Comparison of ENCODE assay signal across 20 cellular contexts in genomic region chr5:52956915-52957747, GRCh38. TPM values are rescaled to one million over a fixed set of nuclear protein-coding genes. Genes with fewer than 3 reads are reported as not detected.
DNase-seq lines count a peak whose midpoint lies in the region; ATAC-seq lines count a peak whose summit lies in the region.
"Had no signal": no experiment of that assay in that cellular context is flagged by ENCODE, and none has a peak within 500 bp of the region (broad histone marks: within the 10 kb centered on the region; RNA-seq: fewer than 3 reads in every experiment).

No MANE protein-coding gene starts in this region.

- H2AFZ ChIP-seq in trophoblast cell (ENCODE audit: insufficient read depth, low read length, poor library complexity): no peak overlapping the region

- H3K4me2 ChIP-seq in trophoblast cell (ENCODE audit: low read length): no peak overlapping the region

- no peak overlapping the region for H3K4me3 ChIP-seq in trophoblast cell (ENCODE audit: low read depth, low read length)
- H3K4me3 ChIP-seq: ovary, upper lobe of right lung had no signal

- H2BK120ac ChIP-seq in trophoblast cell (ENCODE audit: insufficient read depth, low read length, poor library complexity): no peak overlapping the region

- H3K27me3 ChIP-seq in trophoblast cell (ENCODE audit: insufficient read depth, low read length): no peaks in the 10 kb centered on the region
- H3K27me3 ChIP-seq: ovary, upper lobe of right lung had no signal

- H4K91ac ChIP-seq in trophoblast cell (ENCODE audit: low read depth, low read length): no peak overlapping the region

- no peak overlapping the region for H3K23ac ChIP-seq in trophoblast cell (ENCODE audit: low read length)

- no peak overlapping the region for H4K8ac ChIP-seq in trophoblast cell (ENCODE audit: low read depth, low read length)

- no peaks in the 10 kb centered on the region for H3K9me3 ChIP-seq in trophoblast cell (ENCODE audit: insufficient read depth, low read depth, low read length)
- H3K9me3 ChIP-seq: ovary, upper lobe of right lung had no signal

- ATAC-seq in GM18861 (IDR thresholded peaks at IDR 0.05; ENCODE audit: unreplicated experiment): peak; percentile 98
- ATAC-seq in GM21619 (IDR thresholded peaks at IDR 0.05; ENCODE audit: unreplicated experiment): peak; percentile 87
- ATAC-seq in HG03460 (IDR thresholded peaks at IDR 0.05; ENCODE audit: unreplicated experiment): peak; percentile 87
- peak; percentile 64 for ATAC-seq in left colon
- no peak for ATAC-seq in HG03442 (IDR thresholded peaks at IDR 0.05; ENCODE audit: unreplicated experiment)
- no peak for ATAC-seq in HG03280 (IDR thresholded peaks at IDR 0.05; ENCODE audit: unreplicated experiment)
- ATAC-seq: activated CD8-positive, alpha-beta memory T cell treated with anti-CD3 and anti-CD28 coated beads, Interleukin-2, amount 10 ng/mL, durations not matched to agents 7 days and 5 days; stimulated activated naive B cell treated with anti-CD40 and anti-IgM and Interleukin-4, amounts not matched to agents 10 μg/mL and 1 μg/mL and 100 μg/mL, for 72 hours; upper lobe of right lung had no signal

- no peak overlapping the region for H4K12ac ChIP-seq in trophoblast cell (ENCODE audit: low read depth, low read length)

- intact Hi-C loops in left colon (cut with DNase I, micrococcal nuclease): no loop called here

- no peak overlapping the region for H3K9ac ChIP-seq in trophoblast cell (ENCODE audit: low read length)

- no peak overlapping the region for H2BK5ac ChIP-seq in trophoblast cell (ENCODE audit: low read depth, low read length, poor library complexity)

- no peaks in the 10 kb centered on the region for H3K79me1 ChIP-seq in trophoblast cell (ENCODE audit: low read length)

- H2AK5ac ChIP-seq in trophoblast cell (ENCODE audit: low read length): no peak overlapping the region

- no peaks in the 10 kb centered on the region for H3K36me3 ChIP-seq in trophoblast cell (ENCODE audit: control insufficient read depth in 1 of 2, insufficient read depth in 2 of 2, low read length in 2 of 2)
- H3K36me3 ChIP-seq: ovary, WERI-Rb-1 had no signal

- H2BK12ac ChIP-seq in trophoblast cell (ENCODE audit: low read length): no peak overlapping the region

- no CpG with 5 or more reads among the region's 6 CpGs for WGBS in trophoblast cell (ENCODE audit: extremely low coverage, insufficient coverage, insufficient read length)

- no peaks in the 10 kb centered on the region for H3K4me1 ChIP-seq in trophoblast cell (ENCODE audit: control insufficient read depth in 1 of 2, insufficient read depth in 2 of 2, low read length in 2 of 2)
- H3K4me1 ChIP-seq: upper lobe of right lung had no signal

- no peak for DNase-seq in left colon
- DNase-seq in trophoblast cell: no peak
- DNase-seq in stimulated activated naive CD4-positive, alpha-beta T cell (lab: John Stamatoyannopoulos, UW): no peak
- DNase-seq: activated CD8-positive, alpha-beta memory T cell treated with anti-CD3 and anti-CD28 coated beads, Interleukin-2, amount 10 ng/mL, durations not matched to agents 7 days and 5 days; activated gamma-delta T cell treated with Interleukin-2 at 50 U/mL for 16 hours; cortex of kidney; NCI-H1694 treated with DMSO at 0.1 percent for 48 hours; NCI-H82; ovary; RPMI8226; stimulated activated naive B cell treated with anti-CD40 and anti-IgM and Interleukin-4, amounts not matched to agents 10 μg/mL and 1 μg/mL and 100 μg/mL, for 72 hours; T-helper 1 cell; upper lobe of right lung; WERI-Rb-1 had no signal

- no peak overlapping the region for H3K27ac ChIP-seq in trophoblast cell (ENCODE audit: low read depth, low read length)
- H3K27ac ChIP-seq: epithelial cell of prostate, ovary, upper lobe of right lung, WERI-Rb-1 had no signal

- H3K79me2 ChIP-seq in trophoblast cell (ENCODE audit: control insufficient read depth, insufficient read depth, low read length, poor library complexity): no peaks in the 10 kb centered on the region

- no peak overlapping the region for H3K4ac ChIP-seq in trophoblast cell (ENCODE audit: low read depth, low read length)

- no peak overlapping the region for H3K14ac ChIP-seq in trophoblast cell (ENCODE audit: low read length)

- H3K18ac ChIP-seq in trophoblast cell (ENCODE audit: low read length): no peak overlapping the region

RNA-seq across cellular contexts. Expression of gene ITGA2, which starts 32.0 kb away (rescaled TPM):
- total RNA-seq in left colon: 10 to 100 TPM; 17.6 to 19.2 TPM
- 10.0 and 10.4 TPM in 2 replicates for polyA plus RNA-seq in trophoblast cell (2013)

Comparison
In these comparisons a context has a peak if more than half of its experiments do, and no peak if none do; other contexts are left out.
1. ATAC-seq: peak in GM18861 (single experiment), GM21619 (single experiment), HG03460 (single experiment) and left colon (single experiment); none in HG03442 (single experiment) and HG03280 (single experiment).